28 cellular contexts compared by ENCODE assay signal in genomic region chr16:75035410-75035968, GRCh38.
"Had no signal": no experiment of that assay in that cellular context is flagged by ENCODE, and none has a peak within 500 bp of the region (broad histone marks: within the 10 kb centered on the region; RNA-seq: fewer than 3 reads in every experiment).

No MANE protein-coding gene starts in this region.

- H3K36me3 ChIP-seq: ascending aorta had no signal

- H3K9me3 ChIP-seq: body of pancreas had no signal

- DNase-seq: activated B cell treated with CpG ODN at 0.5 μM for 24 hours; activated CD4-positive, alpha-beta T cell treated with anti-CD3 and anti-CD28 coated beads for 1 hour; activated CD4-positive, alpha-beta T cell treated with anti-CD3 and anti-CD28 coated beads, Interleukin-2, amount 10 ng/mL, durations not matched to agents 24 days and 14 days; activated CD4-positive, alpha-beta T cell treated with anti-CD3 and anti-CD28 coated beads, Interleukin-2, amount 50 U/mL, for 48 hours; activated effector memory CD4-positive, alpha-beta T cell treated with Interleukin-2 at 50 U/mL for 16 hours; activated naive CD4-positive, alpha-beta T cell treated with Interleukin-2 at 50 U/mL for 16 hours; activated naive CD8-positive, alpha-beta T cell treated with anti-CD3 and anti-CD28 coated beads, Interleukin-2, amount 50 U/mL, for 24 hours; activated T-cell treated with anti-CD3 and anti-CD28 coated beads, Interleukin-2, amount 50 U/mL, for 72 hours; amniotic stem cell; body of pancreas; central memory CD4-positive, alpha-beta T cell; Kasumi-1; NCI-H1092; NCI-H1417; NCI-H1930; NCI-H2107; NCI-H2171 treated with DMSO at 0.1 percent for 48 hours; NCI-H345; NCI-H510A; NCI-H526 treated with DMSO at 0.1 percent for 48 hours; NCI-H82; SIG-M5; T-helper 17 cell; T-helper 9 cell had no signal

- H3K27me3 ChIP-seq: ascending aorta, body of pancreas had no signal

- H3K4me3 ChIP-seq: ascending aorta, body of pancreas had no signal

- FAIRE-seq: bronchial epithelial cell, TTC549 had no signal

- H3K4me1 ChIP-seq: ascending aorta, body of pancreas had no signal

- ATAC-seq: activated naive CD4-positive, alpha-beta T cell treated with anti-CD3 and anti-CD28 coated beads, Interleukin-2, amount 50 U/mL, for 72 hours; activated naive CD8-positive, alpha-beta T cell treated with anti-CD3 and anti-CD28 coated beads, Interleukin-2, amount 50 U/mL, for 24 hours; activated T-cell treated with anti-CD3 and anti-CD28 coated beads, Interleukin-2, amount 50 U/mL, for 72 hours; body of pancreas; T-helper 17 cell had no signal

- H3K27ac ChIP-seq: ascending aorta, body of pancreas had no signal
